Comparison of ENCODE assay signal across 8 cellular contexts in the genomic region with DNA sequence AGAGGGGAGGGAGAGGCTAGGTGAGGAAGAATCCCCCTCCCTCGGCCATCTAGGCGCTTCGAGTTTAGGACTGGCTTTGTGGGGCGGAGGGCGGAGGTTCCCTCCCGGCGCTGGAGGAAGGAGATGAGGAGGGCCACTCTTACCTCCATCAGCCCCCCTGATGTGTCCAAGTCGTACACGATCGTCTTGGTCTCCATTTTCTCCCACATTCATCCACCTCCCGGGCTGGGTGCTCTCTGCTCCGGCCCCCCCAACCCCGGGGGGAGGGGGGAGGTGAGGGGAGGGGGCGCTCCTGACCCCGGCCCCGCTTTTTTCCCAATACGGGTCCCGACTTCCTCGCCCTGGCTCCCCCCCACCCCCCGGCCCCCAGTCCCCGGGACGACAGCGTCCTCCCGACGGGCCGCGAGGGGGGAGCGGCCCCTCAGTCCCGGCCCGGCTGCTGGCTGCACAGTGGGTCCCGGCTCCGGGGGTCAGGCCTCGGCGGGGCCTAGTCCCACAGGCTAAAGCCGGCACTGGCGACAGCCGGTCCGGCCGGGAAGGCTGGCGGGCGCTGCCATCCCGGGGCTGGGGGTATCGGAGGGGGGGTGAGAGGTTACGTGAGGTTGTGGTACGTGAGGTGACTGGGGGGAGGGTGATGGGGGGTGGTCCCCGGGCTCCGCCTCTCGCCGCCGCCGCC. TPM values are rescaled to one million over a fixed set of nuclear protein-coding genes. Genes with fewer than 3 reads are reported as not detected.
DNase-seq lines count a peak whose midpoint lies in the region; ATAC-seq and TF ChIP-seq lines count a peak whose summit lies in the region.

No MANE protein-coding gene starts in this region.

- H3K27me3 ChIP-seq in Karpas-422 (ENCODE audit: low read length) (no peaks in the 10 kb centered on the region), ectodermal cell (ENCODE audit: control insufficient read depth, insufficient read depth, low read length, poor library complexity, severe bottlenecking) (no peaks in the 10 kb centered on the region), neural cell (ENCODE audit: insufficient read depth, low read depth, low read length) (no peaks in the 10 kb centered on the region)

- peak overlapping the region; percentile 93 for H3K27ac ChIP-seq in Karpas-422 (ENCODE audit: low read length)
- peak overlapping the region; percentile 80 for H3K27ac ChIP-seq in ectodermal cell (ENCODE audit: insufficient read depth, low read depth, low read length, poor library complexity, severe bottlenecking)
- H3K27ac ChIP-seq in neural cell (ENCODE audit: low read length): peak overlapping the region; percentile 98

- H3K4me1 ChIP-seq in ES-I3 (ENCODE audit: insufficient read depth, low read length) (peaks cover 16% of the 10 kb centered on the region), Karpas-422 (ENCODE audit: low read length) (peaks cover 46% of the 10 kb centered on the region), ectodermal cell (ENCODE audit: control insufficient read depth, insufficient read depth, low read length) (peaks cover 15% of the 10 kb centered on the region)

- TF ChIP-seq EP300 in neural cell (conservative IDR thresholded peaks at IDR 0.05; ENCODE audit: poor library complexity, severe bottlenecking): no peak

- H3F3A ChIP-seq in neural cell (ENCODE audit: insufficient read depth, low read length, poor library complexity, severe bottlenecking): peaks cover 2% of the 10 kb centered on the region

- peak overlapping the region; percentile 96 for H3K4me2 ChIP-seq in Karpas-422 (ENCODE audit: low read depth, low read length, poor library complexity, severe bottlenecking)
- H3K4me2 ChIP-seq in neural cell (ENCODE audit: low read length): peak overlapping the region; percentile 58

- H2AFZ ChIP-seq in Karpas-422 (ENCODE audit: low read length): no peak overlapping the region
- peak overlapping the region; percentile 13 for H2AFZ ChIP-seq in neural cell (ENCODE audit: low read depth, low read length)

- H3K9ac ChIP-seq in ES-I3 (ENCODE audit: low read depth, low read length) (peak overlapping the region; percentile 90), Karpas-422 (ENCODE audit: low read length) (peak overlapping the region; percentile 94), neural cell (ENCODE audit: low read length) (peak overlapping the region; percentile 99)

- H3K36me3 ChIP-seq in ES-I3 (ENCODE audit: insufficient read depth, low read length): no peaks in the 10 kb centered on the region
- peaks cover 17% of the 10 kb centered on the region; the same call in 1 of the 2 replicates for H3K36me3 ChIP-seq in Karpas-422 (ENCODE audit: insufficient read depth, low read length)
- no peaks in the 10 kb centered on the region for H3K36me3 ChIP-seq in ectodermal cell (ENCODE audit: control insufficient read depth, insufficient read depth, low read length)
- no peaks in the 10 kb centered on the region for H3K36me3 ChIP-seq in neural cell (ENCODE audit: insufficient read depth, low read length)

- TF ChIP-seq CTCF in neural cell (IDR thresholded peaks at IDR 0.05; ENCODE audit: poor library complexity, severe bottlenecking): no peak

- H3K9me3 ChIP-seq in ES-I3 (ENCODE audit: control insufficient read depth, insufficient read depth, low read length) (no peaks in the 10 kb centered on the region), Karpas-422 (ENCODE audit: low read length) (no peaks in the 10 kb centered on the region), ectodermal cell (ENCODE audit: control insufficient read depth, low read length) (no peaks in the 10 kb centered on the region), neural cell (ENCODE audit: low read length) (no peaks in the 10 kb centered on the region)

- H3K79me2 ChIP-seq in Karpas-422 (ENCODE audit: low read length): peaks cover 49% of the 10 kb centered on the region
- peaks cover 48% of the 10 kb centered on the region for H3K79me2 ChIP-seq in neural cell (replicated peaks; ENCODE audit: insufficient read depth, low read length)

- 0% methylated on average over 46 to 48 of the region's 51 CpGs for WGBS in ectodermal cell, 2 experiments

- H3K9me2 ChIP-seq in Karpas-422 (replicated peaks; ENCODE audit: insufficient read depth, low read length) (no peaks in the 10 kb centered on the region), neural cell (ENCODE audit: insufficient read depth, low read length) (no peaks in the 10 kb centered on the region)

- ATAC-seq in GM18520 (IDR thresholded peaks at IDR 0.05; ENCODE audit: unreplicated experiment) (no peak), GM19463 (IDR thresholded peaks at IDR 0.05; ENCODE audit: unreplicated experiment) (no peak)

- H4K20me1 ChIP-seq in Karpas-422 (ENCODE audit: insufficient read depth, low read depth, low read length) (peaks cover 36% of the 10 kb centered on the region), neural cell (ENCODE audit: insufficient read depth) (peaks cover 7% of the 10 kb centered on the region)

- DNase-seq in Karpas-422 (no peak), NCI-H1092 (lab: John Stamatoyannopoulos, UW) (no peak), SHP77 (lab: John Stamatoyannopoulos, UW) (no peak)

- TF ChIP-seq RAD21 in neural cell (conservative IDR thresholded peaks at IDR 0.05): no peak

- H3K4me3 ChIP-seq in Karpas-422 (ENCODE audit: low read length): peak overlapping the region; percentile 87
- H3K4me3 ChIP-seq in ectodermal cell (ENCODE audit: insufficient read depth, low read depth, low read length): peak overlapping the region; percentile 95
- H3K4me3 ChIP-seq in neural cell (ENCODE audit: low read length): peak overlapping the region; percentile 96

TF ChIP-seq in neural cell, 6 proteins besides CTCF, POLR2A, EP300 and RAD21:
- no peak for TF ChIP-seq EZH2 (IDR thresholded peaks at IDR 0.05; ENCODE audit: borderline replicate concordance, insufficient read depth, low read length, poor library complexity, severe bottlenecking)
- TF ChIP-seq, protein P1, sequence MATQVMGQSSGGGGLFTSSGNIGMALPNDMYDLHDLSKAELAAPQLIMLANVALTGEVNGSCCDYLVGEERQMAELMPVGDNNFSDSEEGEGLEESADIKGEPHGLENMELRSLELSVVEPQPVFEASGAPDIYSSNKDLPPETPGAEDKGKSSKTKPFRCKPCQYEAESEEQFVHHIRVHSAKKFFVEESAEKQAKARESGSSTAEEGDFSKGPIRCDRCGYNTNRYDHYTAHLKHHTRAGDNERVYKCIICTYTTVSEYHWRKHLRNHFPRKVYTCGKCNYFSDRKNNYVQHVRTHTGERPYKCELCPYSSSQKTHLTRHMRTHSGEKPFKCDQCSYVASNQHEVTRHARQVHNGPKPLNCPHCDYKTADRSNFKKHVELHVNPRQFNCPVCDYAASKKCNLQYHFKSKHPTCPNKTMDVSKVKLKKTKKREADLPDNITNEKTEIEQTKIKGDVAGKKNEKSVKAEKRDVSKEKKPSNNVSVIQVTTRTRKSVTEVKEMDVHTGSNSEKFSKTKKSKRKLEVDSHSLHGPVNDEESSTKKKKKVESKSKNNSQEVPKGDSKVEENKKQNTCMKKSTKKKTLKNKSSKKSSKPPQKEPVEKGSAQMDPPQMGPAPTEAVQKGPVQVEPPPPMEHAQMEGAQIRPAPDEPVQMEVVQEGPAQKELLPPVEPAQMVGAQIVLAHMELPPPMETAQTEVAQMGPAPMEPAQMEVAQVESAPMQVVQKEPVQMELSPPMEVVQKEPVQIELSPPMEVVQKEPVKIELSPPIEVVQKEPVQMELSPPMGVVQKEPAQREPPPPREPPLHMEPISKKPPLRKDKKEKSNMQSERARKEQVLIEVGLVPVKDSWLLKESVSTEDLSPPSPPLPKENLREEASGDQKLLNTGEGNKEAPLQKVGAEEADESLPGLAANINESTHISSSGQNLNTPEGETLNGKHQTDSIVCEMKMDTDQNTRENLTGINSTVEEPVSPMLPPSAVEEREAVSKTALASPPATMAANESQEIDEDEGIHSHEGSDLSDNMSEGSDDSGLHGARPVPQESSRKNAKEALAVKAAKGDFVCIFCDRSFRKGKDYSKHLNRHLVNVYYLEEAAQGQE (IDR thresholded peaks at IDR 0.05; ENCODE audit: borderline replicate concordance): peak; percentile 45
- TF ChIP-seq POLR2AphosphoS5 (IDR thresholded peaks at IDR 0.05): peak; percentile 74

RNA-seq across cellular contexts. Expression of a gene that starts 0.4 kb away (rescaled TPM):
- total RNA-seq in Karpas-422 (2014; rRNA removed; shearing (Covaris generic); ENCODE audit: low replicate concordance): 38.3 and 44.6 TPM in 2 replicates
- 48.0 TPM for polyA plus RNA-seq in ectodermal cell (2013, experiment 1 of 4)
- 58.4 TPM for polyA plus RNA-seq in ectodermal cell (2013, experiment 2 of 4)
- polyA plus RNA-seq in ectodermal cell (2013, experiment 3 of 4): 43.1 TPM
- polyA plus RNA-seq in ectodermal cell (2013, experiment 4 of 4): 45.3 TPM
- 10.4 and 12.9 TPM in 2 replicates for polyA plus RNA-seq in neural cell
- 45.0 and 60.3 TPM in 2 replicates for polyA minus RNA-seq in neural cell

RNA-seq across cellular contexts. Expression of a gene that starts 48.0 kb away (rescaled TPM):
- 12.9 and 26.5 TPM in 2 replicates for total RNA-seq in Karpas-422 (2014; rRNA removed; shearing (Covaris generic); ENCODE audit: low replicate concordance)
- 22.4 TPM for polyA plus RNA-seq in ectodermal cell (2013, experiment 1 of 4)
- 24.4 TPM for polyA plus RNA-seq in ectodermal cell (2013, experiment 2 of 4)
- polyA plus RNA-seq in ectodermal cell (2013, experiment 3 of 4): 17.7 TPM
- polyA plus RNA-seq in ectodermal cell (2013, experiment 4 of 4): 18.6 TPM
- polyA plus RNA-seq in neural cell: 91.1 and 93.2 TPM in 2 replicates
- 60.9 and 63.0 TPM in 2 replicates for polyA minus RNA-seq in neural cell

RNA-seq across cellular contexts. Expression of a gene that starts 53.4 kb away (rescaled TPM):
- total RNA-seq in Karpas-422 (2014; rRNA removed; shearing (Covaris generic); ENCODE audit: low replicate concordance): 35.8 and 57.8 TPM in 2 replicates
- polyA plus RNA-seq in ectodermal cell (2013, experiment 1 of 4): 154 TPM
- polyA plus RNA-seq in ectodermal cell (2013, experiment 2 of 4): 161 TPM
- 119 TPM for polyA plus RNA-seq in ectodermal cell (2013, experiment 3 of 4)
- polyA plus RNA-seq in ectodermal cell (2013, experiment 4 of 4): 131 TPM
- 27.5 and 34.5 TPM in 2 replicates for polyA plus RNA-seq in neural cell
- polyA minus RNA-seq in neural cell: 24.6 and 25.0 TPM in 2 replicates

RNA-seq across cellular contexts. Expression of a gene that starts 54.9 kb away (rescaled TPM):
- total RNA-seq in Karpas-422 (2014; rRNA removed; shearing (Covaris generic); ENCODE audit: low replicate concordance): not detected in 2 replicates
- 47.8 TPM for polyA plus RNA-seq in ectodermal cell (2013, experiment 1 of 4)
- polyA plus RNA-seq in ectodermal cell (2013, experiment 2 of 4): 37.3 TPM
- 28.5 TPM for polyA plus RNA-seq in ectodermal cell (2013, experiment 3 of 4)
- 26.5 TPM for polyA plus RNA-seq in ectodermal cell (2013, experiment 4 of 4)
- 15.1 and 17.4 TPM in 2 replicates for polyA plus RNA-seq in neural cell
- polyA minus RNA-seq in neural cell: 8.5 and 16.9 TPM in 2 replicates
